ENCODE assay signal across 7 cellular contexts in genomic region chr5:4879693-4880303, GRCh38.
DNase-seq lines count a peak whose midpoint lies in the region; ATAC-seq, FAIRE-seq and TF ChIP-seq lines count a peak whose summit lies in the region.

No MANE protein-coding gene starts in this region.

- TF ChIP-seq CTCF in GM10248 (IDR thresholded peaks at IDR 0.05; ENCODE audit: control extremely low read depth, extremely low read depth, low read depth, missing control alignments) (peak; percentile 98), KMS-11 (conservative IDR thresholded peaks at IDR 0.05; ENCODE audit: low read depth, low read length) (peak; percentile 95), RWPE2 (IDR thresholded peaks at IDR 0.05; ENCODE audit: poor library complexity, severe bottlenecking) (peak; percentile 98), kidney (IDR thresholded peaks at IDR 0.05; ENCODE audit: borderline replicate concordance, extremely low read depth, insufficient read depth) (peak; percentile 98)

- H3K79me2 ChIP-seq in KMS-11 (ENCODE audit: insufficient read depth, low read depth): no peaks in the 10 kb centered on the region

- CTCF ChIA-PET in GM10248 (lab: Yijun Ruan, JAX): interaction anchor here (0.6 to 3.5 kb wide), 23 partner anchors 9 to 587 kb away, joined by 3 to 23 read pairs (median 4); partner anchors contain the start of gene ICE1

- no peak overlapping the region for H3K4me2 ChIP-seq in KMS-11

- no peak for FAIRE-seq in kidney (lab: Jason Lieb, UNC)

- no peak overlapping the region for H3K9ac ChIP-seq in KMS-11
- no peak overlapping the region for H3K9ac ChIP-seq in kidney (ENCODE audit: low read length in 2 of 2)

- H3K4me1 ChIP-seq in KMS-11 (ENCODE audit: low read depth, poor library complexity, severe bottlenecking) (no peaks in the 10 kb centered on the region), RWPE2 (ENCODE audit: insufficient read depth, poor library complexity, severe bottlenecking) (no peaks in the 10 kb centered on the region), kidney (ENCODE audit: control insufficient read depth in 1 of 2, insufficient read depth in 1 of 2, low read depth in 1 of 2, low read length in 2 of 2) (peaks cover 3 to 6% of the 10 kb centered on the region in 2 donors)

- in situ Hi-C loops in T47D (cut with HindIII; ENCODE audit: low pct_unique_long_range_greater_than_20kb, low sequenced_read_pairs): no loop called here

- no peaks in the 10 kb centered on the region for H3K36me3 ChIP-seq in KMS-11 (ENCODE audit: insufficient read depth)
- H3K36me3 ChIP-seq in RWPE2 (ENCODE audit: low read depth): no peaks in the 10 kb centered on the region
- no peaks in the 10 kb centered on the region for H3K36me3 ChIP-seq in kidney (ENCODE audit: control insufficient read depth in 1 of 2, insufficient read depth in 2 of 2, low read length in 2 of 2)

- H3K27me3 ChIP-seq in KMS-11 (ENCODE audit: insufficient read depth, low read depth): no peaks in the 10 kb centered on the region
- H3K27me3 ChIP-seq in RWPE2 (ENCODE audit: insufficient read depth, poor library complexity, severe bottlenecking): no peaks in the 10 kb centered on the region

- ATAC-seq in GM21619 (IDR thresholded peaks at IDR 0.05; ENCODE audit: unreplicated experiment) (peak; percentile 81), RWPE2 (ENCODE audit: low read depth) (peak; percentile 64)

- no peak overlapping the region for H3K27ac ChIP-seq in KMS-11
- H3K27ac ChIP-seq in RWPE2 (ENCODE audit: poor library complexity, severe bottlenecking): no peak overlapping the region
- H3K27ac ChIP-seq in kidney (ENCODE audit: low read depth in 2 of 2, low read length in 2 of 2): no peak overlapping the region

- H3K9me3 ChIP-seq in RWPE2 (ENCODE audit: severe bottlenecking) (no peaks in the 10 kb centered on the region), kidney (ENCODE audit: control insufficient read depth in 1 of 2, low read length in 2 of 2) (no peaks in the 10 kb centered on the region)

- intact Hi-C loops in kidney (cut with DNase I): loop anchor here (10.0 kb wide), 1 partner anchor 535 kb away; no protein-coding TSS in a partner anchor

- H4K20me1 ChIP-seq in KMS-11 (ENCODE audit: insufficient read depth): no peaks in the 10 kb centered on the region

- peak; percentile 78 for DNase-seq in GM10248 (ENCODE audit: extremely low spot score)
- DNase-seq in RWPE2 (ENCODE audit: low spot score): no peak
- DNase-seq in T47D (ENCODE audit: low read depth in 1 of 2, low spot score in 1 of 2): peak; percentile 70 to 81
- DNase-seq in kidney: peak; percentile 86
- peak; percentile 53 to 56 for DNase-seq in stimulated activated CD4-positive, alpha-beta T cell treated with anti-CD3 and anti-CD28 coated beads, Interleukin-2, amount 100 ng/mL, for 48 hours

- POLR2A ChIA-PET in GM10248 (lab: Yijun Ruan, JAX): no interaction called here

- no peak overlapping the region for H3K4me3 ChIP-seq in KMS-11 (IDR thresholded peaks at IDR 0.05; ENCODE audit: insufficient read depth, low read depth, low read length)
- H3K4me3 ChIP-seq in RWPE2 (ENCODE audit: severe bottlenecking): no peak overlapping the region
- H3K4me3 ChIP-seq in kidney (ENCODE audit: low read length in 2 of 2): no peak overlapping the region

- peak overlapping the region; percentile 9; the same call in 1 of the 2 replicates for H2AFZ ChIP-seq in KMS-11 (ENCODE audit: low read depth)
